16 cellular contexts compared by ENCODE assay signal in genomic region chr15:74411686-74412085, GRCh38. TPM values are rescaled to one million over a fixed set of nuclear protein-coding genes. Genes with fewer than 3 reads are reported as not detected.
"Had no signal": no experiment of that assay in that cellular context is flagged by ENCODE, and none has a peak within 500 bp of the region (broad histone marks: within the 10 kb centered on the region; RNA-seq: fewer than 3 reads in every experiment).

No MANE protein-coding gene starts in this region.

- H3K27me3 ChIP-seq: cardiac muscle cell, neural progenitor cell, pancreas, suprapubic skin had no signal

- H3K4me2 ChIP-seq: neural progenitor cell had no signal

- H3K36me3 ChIP-seq: cardiac muscle cell, neural progenitor cell, pancreas had no signal

- FAIRE-seq: keratinocyte, pancreas had no signal

- H3K27ac ChIP-seq: cardiac muscle cell, neural progenitor cell, pancreas, suprapubic skin had no signal

- H2AFZ ChIP-seq: neural progenitor cell had no signal

- H3K9me3 ChIP-seq: pancreas, suprapubic skin had no signal

- DNase-seq: activated B cell treated with CpG ODN at 0.5 μM for 24 hours; activated CD4-positive, alpha-beta T cell treated with anti-CD3 and anti-CD28 coated beads for 48 hours; activated naive CD4-positive, alpha-beta T cell treated with Interleukin-2 at 50 U/mL for 16 hours; midbrain; pancreas; stimulated activated CD4-positive, alpha-beta T cell treated with anti-CD3 and anti-CD28 coated beads, Interleukin-4, amount 100 ng/mL, for 1 hour; stimulated activated naive CD4-positive, alpha-beta T cell treated with Interleukin-2 at 50 U/mL for 16 hours; T-helper 17 cell had no signal

- H3K9ac ChIP-seq: neural progenitor cell had no signal

- ATAC-seq: esophagus mucosa, left lobe of liver, pancreas, T-helper 17 cell had no signal

- H3K4me1 ChIP-seq: pancreas had no signal

- H3K4me3 ChIP-seq: cardiac muscle cell, neural progenitor cell, pancreas, suprapubic skin had no signal

RNA-seq across cellular contexts. Expression of gene CYP11A1, which starts 44.2 kb away (rescaled TPM):
- total RNA-seq: activated B cell treated with CpG ODN at 0.5 μM for 24 hours, glomerular endothelial cell, lung microvascular endothelial cell, T-helper 17 cell had no signal
- polyA plus RNA-seq: keratinocyte had no signal
